ENCODE assay signal across 10 cellular contexts in genomic region chr2:102094917-102095316, GRCh38. TPM values are rescaled to one million over a fixed set of nuclear protein-coding genes. Genes with fewer than 3 reads are reported as not detected.
DNase-seq lines count a peak whose midpoint lies in the region; ATAC-seq and TF ChIP-seq lines count a peak whose summit lies in the region.
"Had no signal": no experiment of that assay in that cellular context is flagged by ENCODE, and none has a peak within 500 bp of the region (broad histone marks: within the 10 kb centered on the region; RNA-seq: fewer than 3 reads in every experiment).

No MANE protein-coding gene starts in this region.

- H3K9me3 ChIP-seq in Caco-2: no peaks in the 10 kb centered on the region; the same call in 1 of the 2 replicates
- H3K9me3 ChIP-seq: sigmoid colon had no signal

- TF ChIP-seq CTCF in Caco-2 (IDR thresholded peaks at IDR 0.05; ENCODE audit: insufficient read depth in 1 of 2, low read depth in 1 of 2, low read length in 1 of 2, severe bottlenecking in 1 of 2, unreplicated experiment in 1 of 2): no peak
- no peak for TF ChIP-seq CTCF in cardiac fibroblast (IDR thresholded peaks at IDR 0.05; ENCODE audit: low read depth, low read length)

- H3K4me3 Mint-ChIP-seq in Caco-2 (ENCODE audit: unreplicated experiment): no peak overlapping the region
- no peak overlapping the region for H3K4me3 Mint-ChIP-seq in natural killer cell treated with Interleukin-12 subunit alpha and Interleukin-12 subunit beta and Interleukin-15 and Interleukin-18, amount 100 ng/mL, for 72 hours
- no peak overlapping the region for H3K4me3 Mint-ChIP-seq in activated T-helper 1 cell treated with anti-CD3 and anti-CD28 coated beads, Interleukin-12 subunit alpha, Interleukin-12 subunit beta, Interleukin-2, Interleukin-4 antibody, amounts not matched to agents 30 ng/mL and 10 ng/mL and 1 ng/mL, durations not matched to agents 14 hours and 24 hours and 36 hours

- H3K9me3 Mint-ChIP-seq in Caco-2 (ENCODE audit: unreplicated experiment): peaks cover 11% of the 10 kb centered on the region
- H3K9me3 Mint-ChIP-seq in natural killer cell treated with Interleukin-12 subunit alpha and Interleukin-12 subunit beta and Interleukin-15 and Interleukin-18, amount 100 ng/mL, for 72 hours: peaks cover 4% of the 10 kb centered on the region
- peaks cover 35% of the 10 kb centered on the region for H3K9me3 Mint-ChIP-seq in activated T-helper 1 cell treated with anti-CD3 and anti-CD28 coated beads, Interleukin-12 subunit alpha, Interleukin-12 subunit beta, Interleukin-2, Interleukin-4 antibody, amounts not matched to agents 30 ng/mL and 10 ng/mL and 1 ng/mL, durations not matched to agents 14 hours and 24 hours and 36 hours

- no TSS peak for BruUV-seq in Caco-2 (replicated peaks; lab: Mats Ljungman, UMichigan)

- H3K36me3 ChIP-seq in Caco-2 (ENCODE audit: control insufficient read depth, insufficient read depth, low read length): 0 out of 2 replicates have a peak, but pooled peaks cover 1% of the 10 kb centered on the region
- H3K36me3 ChIP-seq: heart left ventricle, sigmoid colon had no signal

- H3K4me3 ChIP-seq in Caco-2 (ENCODE audit: low read depth, low read length): no peak overlapping the region
- no peak overlapping the region for H3K4me3 ChIP-seq in cardiac fibroblast (replicated peaks in 1 of 2; ENCODE audit: low read depth in 2 of 2, low read length in 2 of 2)
- H3K4me3 ChIP-seq: heart left ventricle, sigmoid colon had no signal

- H3K36me3 Mint-ChIP-seq in Caco-2 (ENCODE audit: insufficient read depth, unreplicated experiment): no peaks in the 10 kb centered on the region
- H3K36me3 Mint-ChIP-seq in natural killer cell treated with Interleukin-12 subunit alpha and Interleukin-12 subunit beta and Interleukin-15 and Interleukin-18, amount 100 ng/mL, for 72 hours: peaks cover 11% of the 10 kb centered on the region
- no peaks in the 10 kb centered on the region for H3K36me3 Mint-ChIP-seq in activated T-helper 1 cell treated with anti-CD3 and anti-CD28 coated beads, Interleukin-12 subunit alpha, Interleukin-12 subunit beta, Interleukin-2, Interleukin-4 antibody, amounts not matched to agents 30 ng/mL and 10 ng/mL and 1 ng/mL, durations not matched to agents 14 hours and 24 hours and 36 hours (ENCODE audit: low read depth)

- no peaks in the 10 kb centered on the region for H3K27me3 Mint-ChIP-seq in Caco-2 (ENCODE audit: insufficient read depth, unreplicated experiment)
- H3K27me3 Mint-ChIP-seq in natural killer cell treated with Interleukin-12 subunit alpha and Interleukin-12 subunit beta and Interleukin-15 and Interleukin-18, amount 100 ng/mL, for 72 hours: peaks cover 29 to 44% of the 10 kb centered on the region in 2 donors
- H3K27me3 Mint-ChIP-seq in activated T-helper 1 cell treated with anti-CD3 and anti-CD28 coated beads, Interleukin-12 subunit alpha, Interleukin-12 subunit beta, Interleukin-2, Interleukin-4 antibody, amounts not matched to agents 30 ng/mL and 10 ng/mL and 1 ng/mL, durations not matched to agents 14 hours and 24 hours and 36 hours (ENCODE audit: insufficient read depth): peaks cover 15% of the 10 kb centered on the region

- POLR2A ChIA-PET in Caco-2 (lab: Charles Lee): no interaction called here

- intact Hi-C loops in Caco-2 (cut with micrococcal nuclease; ENCODE audit: unreplicated experiment): no loop called here
- intact Hi-C loops in activated T-helper 1 cell treated with anti-CD3 and anti-CD28 coated beads, Interleukin-12 subunit alpha, Interleukin-12 subunit beta, Interleukin-2, Interleukin-4 antibody, amounts not matched to agents 30 ng/mL and 10 ng/mL and 1 ng/mL, durations not matched to agents 14 hours and 24 hours and 36 hours (cut with micrococcal nuclease): no loop called here

- peak; percentile 63 to 73 for DNase-seq in Caco-2
- DNase-seq in M059J (ENCODE audit: low read depth): peak; percentile 88
- peak; percentile 80 to 97 for DNase-seq in cardiac fibroblast (ENCODE audit: low read depth in 2 of 2)
- no peak for DNase-seq in natural killer cell treated with Interleukin-12 subunit alpha and Interleukin-12 subunit beta and Interleukin-15 and Interleukin-18, amount 100 ng/mL, for 72 hours (ENCODE audit: low spot score)
- DNase-seq in SW 1271 (lab: John Stamatoyannopoulos, UW): no peak
- DNase-seq in T-helper 9 cell: no peak
- DNase-seq in activated T-helper 1 cell treated with anti-CD3 and anti-CD28 coated beads, Interleukin-12 subunit alpha, Interleukin-12 subunit beta, Interleukin-2, Interleukin-4 antibody, amounts not matched to agents 30 ng/mL and 10 ng/mL and 1 ng/mL, durations not matched to agents 14 hours and 24 hours and 36 hours (ENCODE audit: low spot score): no peak
- DNase-seq: heart left ventricle, sigmoid colon had no signal

- peak overlapping the region; percentile 14 for H3K27ac Mint-ChIP-seq in Caco-2 (ENCODE audit: unreplicated experiment)
- no peak overlapping the region for H3K27ac Mint-ChIP-seq in natural killer cell treated with Interleukin-12 subunit alpha and Interleukin-12 subunit beta and Interleukin-15 and Interleukin-18, amount 100 ng/mL, for 72 hours
- no peak overlapping the region for H3K27ac Mint-ChIP-seq in activated T-helper 1 cell treated with anti-CD3 and anti-CD28 coated beads, Interleukin-12 subunit alpha, Interleukin-12 subunit beta, Interleukin-2, Interleukin-4 antibody, amounts not matched to agents 30 ng/mL and 10 ng/mL and 1 ng/mL, durations not matched to agents 14 hours and 24 hours and 36 hours

- peaks cover 16% of the 10 kb centered on the region for H3K4me1 ChIP-seq in Caco-2

- peaks cover 14% of the 10 kb centered on the region for H3K4me1 Mint-ChIP-seq in Caco-2 (ENCODE audit: low read depth, unreplicated experiment)
- H3K4me1 Mint-ChIP-seq in natural killer cell treated with Interleukin-12 subunit alpha and Interleukin-12 subunit beta and Interleukin-15 and Interleukin-18, amount 100 ng/mL, for 72 hours (ENCODE audit: low read depth in 2 of 2): peaks cover 0 to 2% of the 10 kb centered on the region in 2 donors
- H3K4me1 Mint-ChIP-seq in activated T-helper 1 cell treated with anti-CD3 and anti-CD28 coated beads, Interleukin-12 subunit alpha, Interleukin-12 subunit beta, Interleukin-2, Interleukin-4 antibody, amounts not matched to agents 30 ng/mL and 10 ng/mL and 1 ng/mL, durations not matched to agents 14 hours and 24 hours and 36 hours (ENCODE audit: low read depth): peaks cover under 1% of the 10 kb centered on the region

- CTCF ChIA-PET in Caco-2 (lab: Charles Lee): no interaction called here

- no peaks in the 10 kb centered on the region for H3K27me3 ChIP-seq in Caco-2 (replicated peaks; ENCODE audit: control insufficient read depth, insufficient read depth, low read length)
- H3K27me3 ChIP-seq: heart left ventricle, sigmoid colon had no signal

- ATAC-seq in natural killer cell treated with Interleukin-12 subunit alpha and Interleukin-12 subunit beta and Interleukin-15 and Interleukin-18, amount 100 ng/mL, for 72 hours: peak; percentile 80 to 86
- no peak for ATAC-seq in HG03342 (IDR thresholded peaks at IDR 0.05; ENCODE audit: unreplicated experiment)

RNA-seq across cellular contexts. Expression of gene IL1R1, which starts 47.6 kb away (rescaled TPM):
- total RNA-seq in Caco-2 (2022): 23.5 and 25.0 TPM in 2 replicates
- total RNA-seq in M059J (2014; rRNA removed; shearing (Covaris generic)): 7.9 and 12.4 TPM in 2 replicates
- total RNA-seq in natural killer cell treated with Interleukin-12 subunit alpha and Interleukin-12 subunit beta and Interleukin-15 and Interleukin-18, amount 100 ng/mL, for 72 hours: under 1 TPM; 0.19 to 0.86 TPM
- total RNA-seq in activated T-helper 1 cell treated with anti-CD3 and anti-CD28 coated beads, Interleukin-12 subunit alpha, Interleukin-12 subunit beta, Interleukin-2, Interleukin-4 antibody, amounts not matched to agents 30 ng/mL and 10 ng/mL and 1 ng/mL, durations not matched to agents 14 hours and 24 hours and 36 hours: 1.5 and 2.4 TPM in 2 replicates

Comparison
In these comparisons a context has a peak if more than half of its experiments do, and no peak if none do; other contexts are left out.
1. DNase-seq: peak in Caco-2 (2 of 2), M059J (single experiment) and cardiac fibroblast (2 of 2); none in natural killer cell treated with Interleukin-12 subunit alpha and Interleukin-12 subunit beta and Interleukin-15 and Interleukin-18, amount 100 ng/mL, for 72 hours (single experiment), SW 1271 (0 of 2), T-helper 9 cell (single experiment) and activated T-helper 1 cell treated with anti-CD3 and anti-CD28 coated beads, Interleukin-12 subunit alpha, Interleukin-12 subunit beta, Interleukin-2, Interleukin-4 antibody, amounts not matched to agents 30 ng/mL and 10 ng/mL and 1 ng/mL, durations not matched to agents 14 hours and 24 hours and 36 hours (single experiment).